Comparison of ENCODE assay signal across 1 cellular context in genomic region chr1:153783233-153784190, GRCh38.
A peak's percentile ranks its signal among the peaks of the same experiment; 100 is the strongest.
TF ChIP-seq lines count a peak whose summit lies in the region.

No MANE protein-coding gene starts in this region.

TF ChIP-seq in SK-N-SH, 30 proteins besides CTCF, POLR2A, EP300 and RAD21 (continued from another document):
- TF ChIP-seq CHD2 (IDR thresholded peaks at IDR 0.05; ENCODE audit: low read length, partially characterized antibody) (no peak), YY1 (IDR thresholded peaks at IDR 0.05; ENCODE audit: low read depth) (peak; percentile 64; the same call in 1 of the 2 replicates), POLR2AphosphoS5 (IDR thresholded peaks at IDR 0.05; ENCODE audit: low read depth, low read length) (peak; percentile 95), USF2 (IDR thresholded peaks at IDR 0.05; ENCODE audit: borderline replicate concordance, low read depth, low read length) (no peak), MEF2A (IDR thresholded peaks at IDR 0.05; ENCODE audit: borderline replicate concordance, low read depth) (peak; percentile 0; the same call in 1 of the 2 replicates), TEAD4 (IDR thresholded peaks at IDR 0.05; ENCODE audit: borderline replicate concordance, insufficient read depth) (0 out of 2 replicates have a peak, but pooled peaks have one; percentile 22), MAX (IDR thresholded peaks at IDR 0.05; ENCODE audit: low read depth) (peak; percentile 84; the same call in 1 of the 2 replicates), NRF1 (IDR thresholded peaks at IDR 0.05; ENCODE audit: low read depth, low read length) (peak; percentile 83), GATA2 (CRISPR knock-in tag; IDR thresholded peaks at IDR 0.05) (no peak), JUND (IDR thresholded peaks at IDR 0.05) (no peak), FOXM1 (IDR thresholded peaks at IDR 0.05; ENCODE audit: low read depth) (0 out of 2 replicates have a peak, but pooled peaks have one; percentile 29), EZH2phosphoT487 (IDR thresholded peaks at IDR 0.05; ENCODE audit: borderline replicate concordance, low read depth) (no peak)
- TF ChIP-seq, protein P1, sequence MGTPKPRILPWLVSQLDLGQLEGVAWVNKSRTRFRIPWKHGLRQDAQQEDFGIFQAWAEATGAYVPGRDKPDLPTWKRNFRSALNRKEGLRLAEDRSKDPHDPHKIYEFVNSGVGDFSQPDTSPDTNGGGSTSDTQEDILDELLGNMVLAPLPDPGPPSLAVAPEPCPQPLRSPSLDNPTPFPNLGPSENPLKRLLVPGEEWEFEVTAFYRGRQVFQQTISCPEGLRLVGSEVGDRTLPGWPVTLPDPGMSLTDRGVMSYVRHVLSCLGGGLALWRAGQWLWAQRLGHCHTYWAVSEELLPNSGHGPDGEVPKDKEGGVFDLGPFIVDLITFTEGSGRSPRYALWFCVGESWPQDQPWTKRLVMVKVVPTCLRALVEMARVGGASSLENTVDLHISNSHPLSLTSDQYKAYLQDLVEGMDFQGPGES (IDR thresholded peaks at IDR 0.05; ENCODE audit: low read depth, low read length): no peak
